ENCODE assay signal across 8 cellular contexts in genomic region chr1:151048645-151049032, GRCh38. TPM values are rescaled to one million over a fixed set of nuclear protein-coding genes. Genes with fewer than 3 reads are reported as not detected.
DNase-seq lines count a peak whose midpoint lies in the region; ATAC-seq and TF ChIP-seq lines count a peak whose summit lies in the region.

No MANE protein-coding gene starts in this region.

- TF ChIP-seq POLR2A in right lobe of liver (IDR thresholded peaks at IDR 0.05): no peak

- H3K4me1 Mint-ChIP-seq in type B pancreatic cell (ENCODE audit: unreplicated experiment): peaks cover 5% of the 10 kb centered on the region

- 4% methylated on average over 3 of the region's 3 CpGs for WGBS in right lobe of liver (ENCODE audit: insufficient coverage, low coverage, low lambda C conversion rate, missing lambda C conversion rate)

- H3K36me3 ChIP-seq in cardiac muscle cell (peaks cover 8% of the 10 kb centered on the region), right lobe of liver (peaks cover 2 to 23% (median 8%) of the 10 kb centered on the region in 4 donors)

- H3K27me3 Mint-ChIP-seq in type B pancreatic cell: no peaks in the 10 kb centered on the region

- in situ Hi-C loops in astrocyte of the cerebellum (cut with HindIII; ENCODE audit: low sequenced_read_pairs): no loop called here

- H3K27ac Mint-ChIP-seq in type B pancreatic cell: peak overlapping the region; percentile 95

- peak overlapping the region; percentile 65 for H3K4me3 ChIP-seq in cardiac muscle cell
- peak overlapping the region; percentile 74 for H3K4me3 ChIP-seq in astrocyte of the cerebellum (ENCODE audit: low read depth, low read length)
- H3K4me3 ChIP-seq in right lobe of liver: peak overlapping the region; percentile 75 to 91 (median 80)

- intact Hi-C loops in left cardiac atrium (cut with DNase I): no loop called here
- intact Hi-C loops in right lobe of liver (cut with DNase I): no loop called here

- H3K4me1 ChIP-seq in cardiac muscle cell (ENCODE audit: low read depth): peaks cover 18% of the 10 kb centered on the region
- H3K4me1 ChIP-seq in right lobe of liver: peaks cover 0 to 7% (median 2%) of the 10 kb centered on the region in 4 donors

- no peaks in the 10 kb centered on the region for H3K9me3 Mint-ChIP-seq in type B pancreatic cell

- H3K36me3 Mint-ChIP-seq in type B pancreatic cell: peaks cover 5% of the 10 kb centered on the region

- H3K9me3 ChIP-seq in cardiac muscle cell (ENCODE audit: low read depth) (no peaks in the 10 kb centered on the region), right lobe of liver (no peaks in the 10 kb centered on the region)

- peak; percentile 10 for TF ChIP-seq CTCF in cardiac muscle cell (IDR thresholded peaks at IDR 0.05; ENCODE audit: low read depth, low read length)
- TF ChIP-seq CTCF in astrocyte of the cerebellum (IDR thresholded peaks at IDR 0.05; ENCODE audit: low read depth, low read length, missing control alignments): no peak
- TF ChIP-seq CTCF in right lobe of liver (IDR thresholded peaks at IDR 0.05): peak in 1 of 4 donors; percentile 42
- peak; percentile 10 for TF ChIP-seq CTCF in type B pancreatic cell (conservative IDR thresholded peaks at IDR 0.05)

- H3K27me3 ChIP-seq in cardiac muscle cell (no peaks in the 10 kb centered on the region), right lobe of liver (no peaks in the 10 kb centered on the region)

- ATAC-seq in left cardiac atrium (no peak), right lobe of liver (no peak), GM21515 (IDR thresholded peaks at IDR 0.05; ENCODE audit: unreplicated experiment) (no peak)

- H3K4me3 Mint-ChIP-seq in type B pancreatic cell: peak overlapping the region; percentile 99

- H3K27ac ChIP-seq in cardiac muscle cell (no peak overlapping the region), right lobe of liver (peak overlapping the region in 2 of 3 donors; percentile 64 to 75)

- no peak for DNase-seq in cardiac muscle cell (ENCODE audit: low read depth in 1 of 2, low spot score in 1 of 2)
- DNase-seq in left cardiac atrium: no peak
- no peak for DNase-seq in astrocyte of the cerebellum (ENCODE audit: low read depth)
- DNase-seq in right lobe of liver: no peak
- DNase-seq in type B pancreatic cell (ENCODE audit: extremely low spot score, unreplicated experiment): no peak
- no peak for DNase-seq in NCI-H1105 treated with DMSO at 0.1 percent for 48 hours (lab: John Stamatoyannopoulos, UW)
- no peak for DNase-seq in 8988T

RNA-seq across cellular contexts. Expression of gene C1orf56, which starts 1.1 kb away (rescaled TPM):
- total RNA-seq in cardiac muscle cell: 11.6 and 13.6 TPM in 2 replicates
- polyA plus RNA-seq in cardiac muscle cell: 15.6 TPM in 2 replicates
- 1 to 10 TPM; 4.8 to 6.5 TPM for total RNA-seq in left cardiac atrium
- 1 to 10 TPM; 2.4 to 5.7 (median 3.8) TPM for total RNA-seq in right lobe of liver
- 4.7 and 8.6 TPM in 2 replicates for total RNA-seq in type B pancreatic cell (ENCODE audit: low replicate concordance)

RNA-seq across cellular contexts. Expression of gene CDC42SE1, which starts 10.8 kb away (rescaled TPM):
- total RNA-seq in cardiac muscle cell (42.8 and 49.3 TPM in 2 replicates), left cardiac atrium (10 to 100 TPM; 36.5 to 55.3 TPM), right lobe of liver (10 to 100 TPM; 15.9 to 37.5 (median 27.3) TPM), type B pancreatic cell (ENCODE audit: low replicate concordance) (109 and 176 TPM in 2 replicates)
- 24.0 and 25.4 TPM in 2 replicates for polyA plus RNA-seq in cardiac muscle cell

RNA-seq across cellular contexts. Expression of gene MLLT11, which starts 11.6 kb away (rescaled TPM):
- total RNA-seq in cardiac muscle cell (15.1 and 30.1 TPM in 2 replicates), left cardiac atrium (1 to 10 TPM; 2.0 to 2.7 TPM), right lobe of liver (under 1 TPM; 0.24 to 0.56 (median 0.40) TPM), type B pancreatic cell (ENCODE audit: low replicate concordance) (9.0 and 17.0 TPM in 2 replicates)
- 54.5 and 91.6 TPM in 2 replicates for polyA plus RNA-seq in cardiac muscle cell

RNA-seq across cellular contexts. Expression of gene BNIPL, which starts 12.3 kb away (rescaled TPM):
- 0.66 and 1.3 TPM in 2 replicates for total RNA-seq in cardiac muscle cell
- polyA plus RNA-seq in cardiac muscle cell: 0.65 and 1.3 TPM in 2 replicates
- under 1 TPM; 0.15 to 0.16 TPM for total RNA-seq in left cardiac atrium
- under 1 TPM in 5 of 6 experiments, not detected in 1; 0.12 to 0.76 (median 0.42) TPM for total RNA-seq in right lobe of liver
- total RNA-seq in type B pancreatic cell (ENCODE audit: low replicate concordance): 27.7 and 70.3 TPM in 2 replicates

RNA-seq across cellular contexts. Expression of gene GABPB2, which starts 21.9 kb away (rescaled TPM):
- total RNA-seq in cardiac muscle cell: 2.9 and 4.6 TPM in 2 replicates
- 1.6 and 1.7 TPM in 2 replicates for polyA plus RNA-seq in cardiac muscle cell
- 10 to 100 TPM; 13.4 to 15.6 TPM for total RNA-seq in left cardiac atrium
- total RNA-seq in right lobe of liver: 1 to 10 TPM; 2.0 to 6.5 (median 5.0) TPM
- total RNA-seq in type B pancreatic cell (ENCODE audit: low replicate concordance): 13.6 and 14.3 TPM in 2 replicates
